In the genomic region with DNA sequence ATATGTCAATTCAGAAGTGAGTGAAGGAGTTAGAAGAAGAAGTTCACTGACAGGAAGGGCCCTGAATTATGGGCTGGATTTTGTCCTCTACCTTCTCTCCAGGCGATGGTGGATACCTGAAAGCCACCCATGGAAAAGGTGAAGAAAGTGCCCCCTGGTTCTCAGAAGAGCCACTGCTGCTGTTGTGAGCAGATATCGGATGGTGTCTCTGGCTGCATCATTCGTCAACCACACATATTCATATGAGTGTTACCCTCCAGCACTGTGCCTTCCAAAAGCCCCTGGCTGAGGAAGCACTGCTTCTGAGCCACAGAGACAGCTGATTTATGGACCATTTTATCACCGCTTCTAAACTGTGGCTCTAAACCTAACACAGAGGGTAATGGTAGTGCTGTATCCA, we compare ENCODE assay signal across 1 cellular context.
TF ChIP-seq lines count a peak whose summit lies in the region.

No MANE protein-coding gene starts in this region.

TF ChIP-seq in H1, 55 proteins besides CTCF, POLR2A, EP300 and RAD21:
- no peak for TF ChIP-seq BACH1 (IDR thresholded peaks at IDR 0.05; ENCODE audit: low read length)
- TF ChIP-seq CHD1 (IDR thresholded peaks at IDR 0.05; ENCODE audit: low read depth, low read length) = no peak
- no peak for TF ChIP-seq SIN3A (conservative IDR thresholded peaks at IDR 0.05 in 1 of 2, IDR thresholded peaks at IDR 0.05 in 1 of 2; ENCODE audit: low read depth in 1 of 2, low read length in 2 of 2)
- TF ChIP-seq KDM1A (IDR thresholded peaks at IDR 0.05; ENCODE audit: borderline replicate concordance, low read length) = no peak
- TF ChIP-seq SP2 (IDR thresholded peaks at IDR 0.05; ENCODE audit: low read length) = no peak
- TF ChIP-seq SP1 (IDR thresholded peaks at IDR 0.05; ENCODE audit: low read depth, low read length) = no peak
- TF ChIP-seq KDM5A (IDR thresholded peaks at IDR 0.05; ENCODE audit: low read length) = no peak
- no peak for TF ChIP-seq JUN (IDR thresholded peaks at IDR 0.05; ENCODE audit: low read depth, low read length)
- TF ChIP-seq SAP30 (IDR thresholded peaks at IDR 0.05; ENCODE audit: insufficient read depth, insufficient replicate concordance, low read length) = no peak
- no peak for TF ChIP-seq JUND (IDR thresholded peaks at IDR 0.05; ENCODE audit: low read length)
- TF ChIP-seq, protein P1, sequence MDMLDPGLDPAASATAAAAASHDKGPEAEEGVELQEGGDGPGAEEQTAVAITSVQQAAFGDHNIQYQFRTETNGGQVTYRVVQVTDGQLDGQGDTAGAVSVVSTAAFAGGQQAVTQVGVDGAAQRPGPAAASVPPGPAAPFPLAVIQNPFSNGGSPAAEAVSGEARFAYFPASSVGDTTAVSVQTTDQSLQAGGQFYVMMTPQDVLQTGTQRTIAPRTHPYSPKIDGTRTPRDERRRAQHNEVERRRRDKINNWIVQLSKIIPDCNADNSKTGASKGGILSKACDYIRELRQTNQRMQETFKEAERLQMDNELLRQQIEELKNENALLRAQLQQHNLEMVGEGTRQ (IDR thresholded peaks at IDR 0.05; ENCODE audit: low read length) = no peak
- no peak for TF ChIP-seq NRF1 (IDR thresholded peaks at IDR 0.05; ENCODE audit: low read depth, low read length)
- TF ChIP-seq BCL11A (IDR thresholded peaks at IDR 0.05; ENCODE audit: low read depth in 2 of 2, low read length in 2 of 2) = no peak
- no peak for TF ChIP-seq CEBPB (IDR thresholded peaks at IDR 0.05; ENCODE audit: low read depth, low read length)
- TF ChIP-seq, protein P2, sequence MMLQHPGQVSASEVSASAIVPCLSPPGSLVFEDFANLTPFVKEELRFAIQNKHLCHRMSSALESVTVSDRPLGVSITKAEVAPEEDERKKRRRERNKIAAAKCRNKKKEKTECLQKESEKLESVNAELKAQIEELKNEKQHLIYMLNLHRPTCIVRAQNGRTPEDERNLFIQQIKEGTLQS (IDR thresholded peaks at IDR 0.05; ENCODE audit: insufficient read depth, low read depth, low read length) = no peak
- TF ChIP-seq ZNF274 (IDR thresholded peaks at IDR 0.05; ENCODE audit: borderline replicate concordance, extremely low read depth, low read length) = no peak
- TF ChIP-seq, protein P3, sequence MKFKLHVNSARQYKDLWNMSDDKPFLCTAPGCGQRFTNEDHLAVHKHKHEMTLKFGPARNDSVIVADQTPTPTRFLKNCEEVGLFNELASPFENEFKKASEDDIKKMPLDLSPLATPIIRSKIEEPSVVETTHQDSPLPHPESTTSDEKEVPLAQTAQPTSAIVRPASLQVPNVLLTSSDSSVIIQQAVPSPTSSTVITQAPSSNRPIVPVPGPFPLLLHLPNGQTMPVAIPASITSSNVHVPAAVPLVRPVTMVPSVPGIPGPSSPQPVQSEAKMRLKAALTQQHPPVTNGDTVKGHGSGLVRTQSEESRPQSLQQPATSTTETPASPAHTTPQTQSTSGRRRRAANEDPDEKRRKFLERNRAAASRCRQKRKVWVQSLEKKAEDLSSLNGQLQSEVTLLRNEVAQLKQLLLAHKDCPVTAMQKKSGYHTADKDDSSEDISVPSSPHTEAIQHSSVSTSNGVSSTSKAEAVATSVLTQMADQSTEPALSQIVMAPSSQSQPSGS (IDR thresholded peaks at IDR 0.05; ENCODE audit: low read length) = no peak
- no peak for TF ChIP-seq RXRA (IDR thresholded peaks at IDR 0.05; ENCODE audit: insufficient read depth, low read depth, low read length)
